Comparison of ENCODE assay signal across 10 cellular contexts in genomic region chr5:13566903-13567339, GRCh38.
DNase-seq lines count a peak whose midpoint lies in the region; ATAC-seq and TF ChIP-seq lines count a peak whose summit lies in the region.
"Had no signal": no experiment of that assay in that cellular context is flagged by ENCODE, and none has a peak within 500 bp of the region (broad histone marks: within the 10 kb centered on the region; RNA-seq: fewer than 3 reads in every experiment).

No MANE protein-coding gene starts in this region.

- no peaks in the 10 kb centered on the region for H3K36me3 ChIP-seq in RWPE2 (ENCODE audit: low read depth)

- H3K27me3 ChIP-seq in HL-60 (ENCODE audit: insufficient read depth, poor library complexity, severe bottlenecking) (no peaks in the 10 kb centered on the region), RWPE2 (ENCODE audit: insufficient read depth, poor library complexity, severe bottlenecking) (no peaks in the 10 kb centered on the region)

- no peak overlapping the region for H3K27ac ChIP-seq in HL-60 (replicated peaks)
- peak overlapping the region; percentile 99 for H3K27ac ChIP-seq in RWPE2 (ENCODE audit: poor library complexity, severe bottlenecking)

- H3K9me3 ChIP-seq in RWPE2 (ENCODE audit: severe bottlenecking): no peaks in the 10 kb centered on the region

- ATAC-seq in RWPE2 (ENCODE audit: low read depth): peak; percentile 77
- no peak for ATAC-seq in GM18520 (IDR thresholded peaks at IDR 0.05; ENCODE audit: unreplicated experiment)
- ATAC-seq: HCT116 had no signal

- peaks cover 23% of the 10 kb centered on the region for H3K4me1 ChIP-seq in RWPE2 (ENCODE audit: insufficient read depth, poor library complexity, severe bottlenecking)

- no peak for TF ChIP-seq CTCF in HL-60 (IDR thresholded peaks at IDR 0.05; ENCODE audit: insufficient read depth, low read length)
- TF ChIP-seq CTCF in RWPE2 (IDR thresholded peaks at IDR 0.05; ENCODE audit: poor library complexity, severe bottlenecking): no peak
- TF ChIP-seq CTCF in fibroblast of villous mesenchyme (IDR thresholded peaks at IDR 0.05; ENCODE audit: insufficient read depth, low read depth, low read length): no peak

- H3K4me3 ChIP-seq in HL-60 (replicated peaks; ENCODE audit: insufficient read depth, low read length) (no peak overlapping the region), RWPE2 (ENCODE audit: severe bottlenecking) (no peak overlapping the region), fibroblast of villous mesenchyme (ENCODE audit: low read depth, low read length) (no peak overlapping the region)

- DNase-seq in HL-60 (ENCODE audit: low read depth in 1 of 2, low spot score in 1 of 2) (peak; percentile 22 to 61), RWPE2 (ENCODE audit: low spot score) (peak; percentile 79), fibroblast of villous mesenchyme (ENCODE audit: low read depth) (peak; percentile 13), NCI-H1436 treated with DMSO at 0.1 percent for 48 hours (lab: John Stamatoyannopoulos, UW) (no peak), hypothalamus (lab: John Stamatoyannopoulos, UW) (no peak), activated gamma-delta T cell (lab: John Stamatoyannopoulos, UW) (no peak)
- DNase-seq: activated CD8-positive, alpha-beta memory T cell treated with anti-CD3 and anti-CD28 coated beads, Interleukin-2, amount 50 U/mL, for 48 hours; stimulated activated CD4-positive, alpha-beta T cell treated with anti-CD3 and anti-CD28 coated beads, Interleukin-12 subunit alpha, Interleukin-12 subunit beta, amount 100 ng/mL, for 4 hours had no signal

Comparison
In these comparisons a context has a peak if more than half of its experiments do, and no peak if none do; other contexts are left out.
1. DNase-seq: peak in HL-60 (2 of 2), RWPE2 (single experiment) and fibroblast of villous mesenchyme (single experiment); none in NCI-H1436 treated with DMSO at 0.1 percent for 48 hours (single experiment), hypothalamus (0 of 51) and activated gamma-delta T cell (single experiment).